In the genomic region with DNA sequence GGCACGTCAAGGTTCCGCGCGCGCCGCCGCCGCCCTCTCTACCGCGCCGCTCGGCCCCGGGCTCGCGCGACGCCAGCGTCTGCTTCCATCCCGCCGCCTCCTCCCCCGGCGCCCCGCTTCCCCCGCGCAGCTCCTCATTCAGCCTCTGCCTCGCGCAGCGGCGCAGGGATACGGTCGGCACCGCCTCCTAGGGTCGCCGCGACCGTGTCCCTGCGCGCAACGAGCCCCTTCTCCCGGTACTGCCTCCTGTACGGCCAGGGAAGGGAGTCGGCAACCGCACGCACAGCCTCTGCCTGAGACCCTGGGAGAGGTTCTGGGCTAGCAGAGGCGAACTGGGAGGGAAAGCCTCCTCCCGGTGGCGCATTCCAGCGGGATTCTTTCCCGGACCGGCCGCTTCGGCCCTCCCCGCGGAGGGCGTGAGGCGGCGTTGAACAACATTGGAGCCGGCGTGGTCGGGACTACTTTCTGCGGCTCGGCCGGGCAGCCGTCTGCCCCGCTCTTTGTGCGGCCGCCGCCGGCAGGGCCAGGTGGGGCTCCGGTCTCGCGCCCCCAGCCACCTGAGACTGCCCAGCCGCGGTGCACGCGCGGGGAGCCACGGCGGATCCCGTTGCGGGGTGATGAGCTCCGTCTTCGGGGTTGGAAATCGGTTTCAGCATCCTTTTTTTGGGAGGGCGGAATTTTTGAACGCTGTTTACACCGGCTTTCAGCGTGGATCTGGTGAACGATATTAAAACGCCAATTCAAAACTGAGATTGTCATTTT, we compare ENCODE assay signal across 1 cellular context.
TF ChIP-seq lines count a peak whose summit lies in the region.

Gene LRP6, minus strand, starts transcription at position 172 of the 762 bp plus-strand sequence. CDS start 309 bp downstream, outside the sequence.

TF ChIP-seq in K562, 482 proteins besides CTCF, POLR2A, EP300 and RAD21 (continued from another document and continues in another):
- TF ChIP-seq ZNF655 (CRISPR knock-in tag; IDR thresholded peaks at IDR 0.05) = no peak
- peak; percentile 89; the same call in 1 of the 2 replicates for TF ChIP-seq FOXP4 (CRISPR knock-in tag; IDR thresholded peaks at IDR 0.05; ENCODE audit: borderline replicate concordance)
- TF ChIP-seq HMGXB4 (CRISPR knock-in tag; IDR thresholded peaks at IDR 0.05) = no peak
- peak; percentile 94 for TF ChIP-seq TEAD4 (IDR thresholded peaks at IDR 0.05; ENCODE audit: low read length)
- TF ChIP-seq TEAD4 (CRISPR knock-in tag; IDR thresholded peaks at IDR 0.05; ENCODE audit: borderline replicate concordance) = peak; percentile 100
- TF ChIP-seq, protein P1, sequence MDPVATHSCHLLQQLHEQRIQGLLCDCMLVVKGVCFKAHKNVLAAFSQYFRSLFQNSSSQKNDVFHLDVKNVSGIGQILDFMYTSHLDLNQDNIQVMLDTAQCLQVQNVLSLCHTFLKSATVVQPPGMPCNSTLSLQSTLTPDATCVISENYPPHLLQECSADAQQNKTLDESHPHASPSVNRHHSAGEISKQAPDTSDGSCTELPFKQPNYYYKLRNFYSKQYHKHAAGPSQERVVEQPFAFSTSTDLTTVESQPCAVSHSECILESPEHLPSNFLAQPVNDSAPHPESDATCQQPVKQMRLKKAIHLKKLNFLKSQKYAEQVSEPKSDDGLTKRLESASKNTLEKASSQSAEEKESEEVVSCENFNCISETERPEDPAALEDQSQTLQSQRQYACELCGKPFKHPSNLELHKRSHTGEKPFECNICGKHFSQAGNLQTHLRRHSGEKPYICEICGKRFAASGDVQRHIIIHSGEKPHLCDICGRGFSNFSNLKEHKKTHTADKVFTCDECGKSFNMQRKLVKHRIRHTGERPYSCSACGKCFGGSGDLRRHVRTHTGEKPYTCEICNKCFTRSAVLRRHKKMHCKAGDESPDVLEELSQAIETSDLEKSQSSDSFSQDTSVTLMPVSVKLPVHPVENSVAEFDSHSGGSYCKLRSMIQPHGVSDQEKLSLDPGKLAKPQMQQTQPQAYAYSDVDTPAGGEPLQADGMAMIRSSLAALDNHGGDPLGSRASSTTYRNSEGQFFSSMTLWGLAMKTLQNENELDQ (CRISPR knock-in tag; IDR thresholded peaks at IDR 0.05; ENCODE audit: borderline replicate concordance) = peak; percentile 20; the same call in 1 of the 2 replicates
- TF ChIP-seq SMAD4 (CRISPR knock-in tag; conservative IDR thresholded peaks at IDR 0.05) = peak; percentile 97
- peak; percentile 98 for TF ChIP-seq GTF2A2 (tag; IDR thresholded peaks at IDR 0.05)
- no peak for TF ChIP-seq IRF2 (CRISPR knock-in tag; IDR thresholded peaks at IDR 0.05)
- no peak for TF ChIP-seq HDGF (IDR thresholded peaks at IDR 0.05)
- TF ChIP-seq TCF7L2 (IDR thresholded peaks at IDR 0.05; ENCODE audit: low read depth, low read length) = no peak
- no peak for TF ChIP-seq PTBP1 (IDR thresholded peaks at IDR 0.05; ENCODE audit: low read depth, low read length)
- TF ChIP-seq LARP7 (IDR thresholded peaks at IDR 0.05) = peak; percentile 45; the same call in 1 of the 2 replicates
- no peak for TF ChIP-seq PCBP2 (IDR thresholded peaks at IDR 0.05; ENCODE audit: low read depth, low read length, poor library complexity, severe bottlenecking)
- peak; percentile 93 for TF ChIP-seq HDAC2 (IDR thresholded peaks at IDR 0.05)
- no peak for TF ChIP-seq ATF1 (CRISPR knock-in tag; IDR thresholded peaks at IDR 0.05)
- TF ChIP-seq ATF1 (tag; IDR thresholded peaks at IDR 0.05) = peak; percentile 97
- TF ChIP-seq RBM22 (IDR thresholded peaks at IDR 0.05; ENCODE audit: low read depth, low read length, poor library complexity, severe bottlenecking) = peak; percentile 81
- TF ChIP-seq ZNF696 (CRISPR knock-in tag; conservative IDR thresholded peaks at IDR 0.05) = no peak
- TF ChIP-seq L3MBTL2 (IDR thresholded peaks at IDR 0.05) = peak; percentile 83
- no peak for TF ChIP-seq POLR2AphosphoS2 (IDR thresholded peaks at IDR 0.05; ENCODE audit: low read length)
- peak; percentile 86; the same call in 1 of the 2 replicates for TF ChIP-seq XRCC5 (IDR thresholded peaks at IDR 0.05; ENCODE audit: low read depth, low read length)
- TF ChIP-seq GATA2 (CRISPR knock-in tag; IDR thresholded peaks at IDR 0.05) = no peak
- TF ChIP-seq, protein P2, sequence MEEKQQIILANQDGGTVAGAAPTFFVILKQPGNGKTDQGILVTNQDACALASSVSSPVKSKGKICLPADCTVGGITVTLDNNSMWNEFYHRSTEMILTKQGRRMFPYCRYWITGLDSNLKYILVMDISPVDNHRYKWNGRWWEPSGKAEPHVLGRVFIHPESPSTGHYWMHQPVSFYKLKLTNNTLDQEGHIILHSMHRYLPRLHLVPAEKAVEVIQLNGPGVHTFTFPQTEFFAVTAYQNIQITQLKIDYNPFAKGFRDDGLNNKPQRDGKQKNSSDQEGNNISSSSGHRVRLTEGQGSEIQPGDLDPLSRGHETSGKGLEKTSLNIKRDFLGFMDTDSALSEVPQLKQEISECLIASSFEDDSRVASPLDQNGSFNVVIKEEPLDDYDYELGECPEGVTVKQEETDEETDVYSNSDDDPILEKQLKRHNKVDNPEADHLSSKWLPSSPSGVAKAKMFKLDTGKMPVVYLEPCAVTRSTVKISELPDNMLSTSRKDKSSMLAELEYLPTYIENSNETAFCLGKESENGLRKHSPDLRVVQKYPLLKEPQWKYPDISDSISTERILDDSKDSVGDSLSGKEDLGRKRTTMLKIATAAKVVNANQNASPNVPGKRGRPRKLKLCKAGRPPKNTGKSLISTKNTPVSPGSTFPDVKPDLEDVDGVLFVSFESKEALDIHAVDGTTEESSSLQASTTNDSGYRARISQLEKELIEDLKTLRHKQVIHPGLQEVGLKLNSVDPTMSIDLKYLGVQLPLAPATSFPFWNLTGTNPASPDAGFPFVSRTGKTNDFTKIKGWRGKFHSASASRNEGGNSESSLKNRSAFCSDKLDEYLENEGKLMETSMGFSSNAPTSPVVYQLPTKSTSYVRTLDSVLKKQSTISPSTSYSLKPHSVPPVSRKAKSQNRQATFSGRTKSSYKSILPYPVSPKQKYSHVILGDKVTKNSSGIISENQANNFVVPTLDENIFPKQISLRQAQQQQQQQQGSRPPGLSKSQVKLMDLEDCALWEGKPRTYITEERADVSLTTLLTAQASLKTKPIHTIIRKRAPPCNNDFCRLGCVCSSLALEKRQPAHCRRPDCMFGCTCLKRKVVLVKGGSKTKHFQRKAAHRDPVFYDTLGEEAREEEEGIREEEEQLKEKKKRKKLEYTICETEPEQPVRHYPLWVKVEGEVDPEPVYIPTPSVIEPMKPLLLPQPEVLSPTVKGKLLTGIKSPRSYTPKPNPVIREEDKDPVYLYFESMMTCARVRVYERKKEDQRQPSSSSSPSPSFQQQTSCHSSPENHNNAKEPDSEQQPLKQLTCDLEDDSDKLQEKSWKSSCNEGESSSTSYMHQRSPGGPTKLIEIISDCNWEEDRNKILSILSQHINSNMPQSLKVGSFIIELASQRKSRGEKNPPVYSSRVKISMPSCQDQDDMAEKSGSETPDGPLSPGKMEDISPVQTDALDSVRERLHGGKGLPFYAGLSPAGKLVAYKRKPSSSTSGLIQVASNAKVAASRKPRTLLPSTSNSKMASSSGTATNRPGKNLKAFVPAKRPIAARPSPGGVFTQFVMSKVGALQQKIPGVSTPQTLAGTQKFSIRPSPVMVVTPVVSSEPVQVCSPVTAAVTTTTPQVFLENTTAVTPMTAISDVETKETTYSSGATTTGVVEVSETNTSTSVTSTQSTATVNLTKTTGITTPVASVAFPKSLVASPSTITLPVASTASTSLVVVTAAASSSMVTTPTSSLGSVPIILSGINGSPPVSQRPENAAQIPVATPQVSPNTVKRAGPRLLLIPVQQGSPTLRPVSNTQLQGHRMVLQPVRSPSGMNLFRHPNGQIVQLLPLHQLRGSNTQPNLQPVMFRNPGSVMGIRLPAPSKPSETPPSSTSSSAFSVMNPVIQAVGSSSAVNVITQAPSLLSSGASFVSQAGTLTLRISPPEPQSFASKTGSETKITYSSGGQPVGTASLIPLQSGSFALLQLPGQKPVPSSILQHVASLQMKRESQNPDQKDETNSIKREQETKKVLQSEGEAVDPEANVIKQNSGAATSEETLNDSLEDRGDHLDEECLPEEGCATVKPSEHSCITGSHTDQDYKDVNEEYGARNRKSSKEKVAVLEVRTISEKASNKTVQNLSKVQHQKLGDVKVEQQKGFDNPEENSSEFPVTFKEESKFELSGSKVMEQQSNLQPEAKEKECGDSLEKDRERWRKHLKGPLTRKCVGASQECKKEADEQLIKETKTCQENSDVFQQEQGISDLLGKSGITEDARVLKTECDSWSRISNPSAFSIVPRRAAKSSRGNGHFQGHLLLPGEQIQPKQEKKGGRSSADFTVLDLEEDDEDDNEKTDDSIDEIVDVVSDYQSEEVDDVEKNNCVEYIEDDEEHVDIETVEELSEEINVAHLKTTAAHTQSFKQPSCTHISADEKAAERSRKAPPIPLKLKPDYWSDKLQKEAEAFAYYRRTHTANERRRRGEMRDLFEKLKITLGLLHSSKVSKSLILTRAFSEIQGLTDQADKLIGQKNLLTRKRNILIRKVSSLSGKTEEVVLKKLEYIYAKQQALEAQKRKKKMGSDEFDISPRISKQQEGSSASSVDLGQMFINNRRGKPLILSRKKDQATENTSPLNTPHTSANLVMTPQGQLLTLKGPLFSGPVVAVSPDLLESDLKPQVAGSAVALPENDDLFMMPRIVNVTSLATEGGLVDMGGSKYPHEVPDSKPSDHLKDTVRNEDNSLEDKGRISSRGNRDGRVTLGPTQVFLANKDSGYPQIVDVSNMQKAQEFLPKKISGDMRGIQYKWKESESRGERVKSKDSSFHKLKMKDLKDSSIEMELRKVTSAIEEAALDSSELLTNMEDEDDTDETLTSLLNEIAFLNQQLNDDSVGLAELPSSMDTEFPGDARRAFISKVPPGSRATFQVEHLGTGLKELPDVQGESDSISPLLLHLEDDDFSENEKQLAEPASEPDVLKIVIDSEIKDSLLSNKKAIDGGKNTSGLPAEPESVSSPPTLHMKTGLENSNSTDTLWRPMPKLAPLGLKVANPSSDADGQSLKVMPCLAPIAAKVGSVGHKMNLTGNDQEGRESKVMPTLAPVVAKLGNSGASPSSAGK (IDR thresholded peaks at IDR 0.05) = peak; percentile 41; the same call in 1 of the 2 replicates
- TF ChIP-seq ZNF695 (CRISPR knock-in tag; IDR thresholded peaks at IDR 0.05) = no peak
- TF ChIP-seq DIDO1 (tag; IDR thresholded peaks at IDR 0.05; ENCODE audit: low read depth) = peak; percentile 87
- TF ChIP-seq CBX3 (IDR thresholded peaks at IDR 0.05; ENCODE audit: borderline replicate concordance in 1 of 2, low read length in 2 of 2) = 0 out of 3 replicates have a peak, but pooled peaks of 1 of the 2 experiments have one; percentile 47
- peak; percentile 90 for TF ChIP-seq CHD2 (IDR thresholded peaks at IDR 0.05; ENCODE audit: low read depth, low read length)
- TF ChIP-seq, protein P3, sequence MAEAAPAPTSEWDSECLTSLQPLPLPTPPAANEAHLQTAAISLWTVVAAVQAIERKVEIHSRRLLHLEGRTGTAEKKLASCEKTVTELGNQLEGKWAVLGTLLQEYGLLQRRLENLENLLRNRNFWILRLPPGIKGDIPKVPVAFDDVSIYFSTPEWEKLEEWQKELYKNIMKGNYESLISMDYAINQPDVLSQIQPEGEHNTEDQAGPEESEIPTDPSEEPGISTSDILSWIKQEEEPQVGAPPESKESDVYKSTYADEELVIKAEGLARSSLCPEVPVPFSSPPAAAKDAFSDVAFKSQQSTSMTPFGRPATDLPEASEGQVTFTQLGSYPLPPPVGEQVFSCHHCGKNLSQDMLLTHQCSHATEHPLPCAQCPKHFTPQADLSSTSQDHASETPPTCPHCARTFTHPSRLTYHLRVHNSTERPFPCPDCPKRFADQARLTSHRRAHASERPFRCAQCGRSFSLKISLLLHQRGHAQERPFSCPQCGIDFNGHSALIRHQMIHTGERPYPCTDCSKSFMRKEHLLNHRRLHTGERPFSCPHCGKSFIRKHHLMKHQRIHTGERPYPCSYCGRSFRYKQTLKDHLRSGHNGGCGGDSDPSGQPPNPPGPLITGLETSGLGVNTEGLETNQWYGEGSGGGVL (CRISPR knock-in tag; IDR thresholded peaks at IDR 0.05) = no peak
- TF ChIP-seq HINFP (tag; conservative IDR thresholded peaks at IDR 0.05; ENCODE audit: low read depth) = peak; percentile 56; the same call in 1 of the 2 replicates
- no peak for TF ChIP-seq KLF16 (IDR thresholded peaks at IDR 0.05)
- no peak for TF ChIP-seq JUNB (CRISPR knock-in tag; conservative IDR thresholded peaks at IDR 0.05)
